ENCODE assay signal across 1 cellular context in the genomic region with DNA sequence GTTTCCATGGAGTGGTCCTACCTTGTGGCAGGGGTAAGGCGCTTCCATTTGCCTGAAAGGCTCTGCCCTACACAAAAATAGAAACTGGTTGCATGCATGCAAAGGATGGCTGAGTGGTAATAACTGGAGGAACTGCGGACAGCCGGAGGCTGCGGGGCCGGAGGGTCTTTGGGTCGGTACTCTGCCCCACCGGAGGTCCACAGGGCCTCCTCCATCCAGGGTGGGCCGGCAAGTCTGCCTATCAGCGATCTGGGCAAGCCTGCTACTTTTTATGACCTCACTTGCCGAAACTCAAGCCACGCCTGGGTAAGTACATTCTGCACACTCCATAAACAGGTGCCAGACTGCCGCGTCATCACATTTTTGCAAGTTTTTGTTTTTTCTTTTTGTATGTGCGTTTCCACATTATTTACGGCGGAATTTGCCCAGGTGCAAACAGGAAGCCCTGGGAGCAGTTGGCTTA.
TF ChIP-seq lines count a peak whose summit lies in the region.

No MANE protein-coding gene starts in this region.

TF ChIP-seq in H1, 55 proteins besides CTCF, POLR2A, EP300 and RAD21 (continued from another document):
- no peak for TF ChIP-seq RXRA (IDR thresholded peaks at IDR 0.05; ENCODE audit: insufficient read depth, low read depth, low read length)
